ENCODE assay signal across 19 cellular contexts in genomic region chr6:139081485-139081884, GRCh38. TPM values are rescaled to one million over a fixed set of nuclear protein-coding genes. Genes with fewer than 3 reads are reported as not detected.
DNase-seq lines count a peak whose midpoint lies in the region; ATAC-seq, FAIRE-seq and TF ChIP-seq lines count a peak whose summit lies in the region.
"Had no signal": no experiment of that assay in that cellular context is flagged by ENCODE, and none has a peak within 500 bp of the region (broad histone marks: within the 10 kb centered on the region; RNA-seq: fewer than 3 reads in every experiment).

No MANE protein-coding gene starts in this region.

- TF ChIP-seq CTCF in Caco-2 (IDR thresholded peaks at IDR 0.05; ENCODE audit: insufficient read depth in 1 of 2, low read depth in 1 of 2, low read length in 1 of 2, severe bottlenecking in 1 of 2, unreplicated experiment in 1 of 2) (no peak), K562 (IDR thresholded peaks at IDR 0.05 in 2 of 3, conservative IDR thresholded peaks at IDR 0.05 in 1 of 3; ENCODE audit: insufficient read depth in 2 of 3, low read depth in 1 of 3, low read length in 3 of 3) (no peak), neural progenitor cell (IDR thresholded peaks at IDR 0.05) (no peak)

- H3K9me3 ChIP-seq in Caco-2, result no peaks in the 10 kb centered on the region
- H3K9me3 ChIP-seq in GM23248 (ENCODE audit: low read depth), result no peaks in the 10 kb centered on the region
- H3K9me3 ChIP-seq in K562 (replicated peaks; ENCODE audit: control insufficient read depth, insufficient read depth, low read depth, low read length), result no peaks in the 10 kb centered on the region
- H3K9me3 ChIP-seq in neural progenitor cell (ENCODE audit: low read depth), result no peaks in the 10 kb centered on the region
- H3K9me3 ChIP-seq in Karpas-422 (ENCODE audit: low read length), result no peaks in the 10 kb centered on the region
- H3K9me3 ChIP-seq: A549, BE2C had no signal

- 49 to 50% methylated on average over 4 of the region's 4 CpGs for WGBS in GM23248 (ENCODE audit: low coverage in 1 of 2, low lambda C conversion rate in 2 of 2, missing lambda C conversion rate in 2 of 2), 2 experiments
- 0% methylated on average over 4 of the region's 4 CpGs for WGBS in K562 (ENCODE audit: insufficient coverage, low coverage, missing lambda C conversion rate)

- BruUV-seq in Caco-2 (replicated peaks; lab: Mats Ljungman, UMichigan), result no TSS peak
- no TSS peak for BruUV-seq in K562 (replicated peaks; lab: Mats Ljungman, UMichigan)

- H3K27ac Mint-ChIP-seq in Caco-2 (ENCODE audit: unreplicated experiment) (peak overlapping the region; percentile 31), neural progenitor cell (no peak overlapping the region)

- no peak for FAIRE-seq in K562 (lab: Jason Lieb, UNC)
- FAIRE-seq: A549, D721Med, G401.6, GM12891, H54 had no signal

- H3K4me1 ChIP-seq in Caco-2, result peaks cover 23% of the 10 kb centered on the region
- peaks cover 12% of the 10 kb centered on the region for H3K4me1 ChIP-seq in GM23248 (ENCODE audit: insufficient read depth)
- H3K4me1 ChIP-seq in K562 (replicated peaks in 1 of 2; ENCODE audit: control insufficient read depth in 2 of 2, insufficient read depth in 2 of 2, low read length in 2 of 2), result no peaks in the 10 kb centered on the region
- peaks cover 28% of the 10 kb centered on the region for H3K4me1 ChIP-seq in neural progenitor cell
- no peaks in the 10 kb centered on the region for H3K4me1 ChIP-seq in Karpas-422 (ENCODE audit: low read length)
- H3K4me1 ChIP-seq: A549, BE2C had no signal

- no peaks in the 10 kb centered on the region for H3K9me2 ChIP-seq in GM23248 (ENCODE audit: insufficient read depth)
- H3K9me2 ChIP-seq in Karpas-422 (replicated peaks; ENCODE audit: insufficient read depth, low read length), result no peaks in the 10 kb centered on the region

- no peak for DNase-seq in Caco-2
- DNase-seq in GM23248, result peak; percentile 17
- DNase-seq in K562 (ENCODE audit: extremely low read depth in 1 of 4, low spot score in 3 of 4), result no peak
- no peak for DNase-seq in neural progenitor cell (ENCODE audit: low spot score)
- DNase-seq in Karpas-422, result no peak
- DNase-seq in T1000 (lab: John Stamatoyannopoulos, UW), result no peak
- no peak for DNase-seq in activated CD4-positive, alpha-beta T cell treated with anti-CD3 and anti-CD28 coated beads for 48 hours
- DNase-seq: BE2C; CD4-positive, alpha-beta memory T cell; DMS153; DMS79 treated with DMSO at 0.1 percent for 48 hours; EL had no signal

- H3K36me3 ChIP-seq in Caco-2 (ENCODE audit: control insufficient read depth, insufficient read depth, low read length) (no peaks in the 10 kb centered on the region), GM23248 (ENCODE audit: low read depth) (no peaks in the 10 kb centered on the region), K562 (ENCODE audit: control insufficient read depth, insufficient read depth, low read length) (no peaks in the 10 kb centered on the region), neural progenitor cell (no peaks in the 10 kb centered on the region), Karpas-422 (ENCODE audit: insufficient read depth, low read length) (no peaks in the 10 kb centered on the region)
- H3K36me3 ChIP-seq: BE2C had no signal

- H3K9me1 ChIP-seq in K562 (ENCODE audit: control insufficient read depth, insufficient read depth, low read length), result no peaks in the 10 kb centered on the region

- no peak for TF ChIP-seq RAD21 in K562 (CRISPR knock-in tag; conservative IDR thresholded peaks at IDR 0.05 in 1 of 2, IDR thresholded peaks at IDR 0.05 in 1 of 2)

- no peaks in the 10 kb centered on the region for H3K9me3 Mint-ChIP-seq in Caco-2 (ENCODE audit: unreplicated experiment)
- H3K9me3 Mint-ChIP-seq in neural progenitor cell, result peaks cover 3% of the 10 kb centered on the region

- CTCF ChIA-PET in Caco-2 (lab: Charles Lee) (no interaction called here), K562 (lab: Yijun Ruan, JAX; ENCODE audit: low intra/inter-chr PET ratio) (no interaction called here)

- no peak for TF ChIP-seq POLR2A in K562 (conservative IDR thresholded peaks at IDR 0.05)

- H3K4me1 Mint-ChIP-seq in Caco-2 (ENCODE audit: low read depth, unreplicated experiment) (peaks cover 16% of the 10 kb centered on the region), neural progenitor cell (peaks cover 14% of the 10 kb centered on the region)

- no peaks in the 10 kb centered on the region for H3K27me3 ChIP-seq in Caco-2 (replicated peaks; ENCODE audit: control insufficient read depth, insufficient read depth, low read length)
- no peaks in the 10 kb centered on the region for H3K27me3 ChIP-seq in GM23248 (replicated peaks; ENCODE audit: insufficient read depth)
- peaks cover 0 to 4% of the 10 kb centered on the region in 2 experiments; a peak in 2 of 5 replicates for H3K27me3 ChIP-seq in K562 (ENCODE audit: control insufficient read depth in 2 of 2, insufficient read depth in 2 of 2, low read length in 2 of 2)
- H3K27me3 ChIP-seq in neural progenitor cell, result no peaks in the 10 kb centered on the region
- H3K27me3 ChIP-seq in Karpas-422 (ENCODE audit: low read length), result no peaks in the 10 kb centered on the region
- H3K27me3 ChIP-seq: BE2C had no signal

- H3K9ac ChIP-seq in GM23248 (no peak overlapping the region), K562 (ENCODE audit: insufficient read depth in 1 of 2, low read depth in 2 of 2, low read length in 2 of 2) (no peak overlapping the region), neural progenitor cell (no peak overlapping the region), Karpas-422 (ENCODE audit: low read length) (no peak overlapping the region)

- H3K4me3 ChIP-seq in Caco-2 (ENCODE audit: low read depth, low read length) (no peak overlapping the region), GM23248 (no peak overlapping the region), K562 (no peak overlapping the region), neural progenitor cell (no peak overlapping the region), Karpas-422 (ENCODE audit: low read length) (no peak overlapping the region)
- H3K4me3 ChIP-seq: A549 had no signal

- no peak overlapping the region for H3K4me3 Mint-ChIP-seq in Caco-2 (ENCODE audit: unreplicated experiment)
- H3K4me3 Mint-ChIP-seq in neural progenitor cell, result no peak overlapping the region
- H3K4me3 Mint-ChIP-seq: CD4-positive, alpha-beta memory T cell had no signal

- no peak overlapping the region for H3K27ac ChIP-seq in GM23248
- H3K27ac ChIP-seq in K562 (ENCODE audit: extremely low read depth, low read depth, low read length), result no peak overlapping the region
- peak overlapping the region; percentile 55 for H3K27ac ChIP-seq in neural progenitor cell
- no peak overlapping the region for H3K27ac ChIP-seq in Karpas-422 (ENCODE audit: low read length)
- H3K27ac ChIP-seq: A549, C4-2B had no signal

- H4K20me1 ChIP-seq in GM23248 (ENCODE audit: insufficient read depth) (no peaks in the 10 kb centered on the region), K562 (replicated peaks; ENCODE audit: control insufficient read depth, insufficient read depth, low read length) (no peaks in the 10 kb centered on the region), neural progenitor cell (ENCODE audit: low read depth) (no peaks in the 10 kb centered on the region), Karpas-422 (ENCODE audit: insufficient read depth, low read depth, low read length) (no peaks in the 10 kb centered on the region)

- no peaks in the 10 kb centered on the region for H3K79me2 ChIP-seq in GM23248 (ENCODE audit: insufficient read depth)
- H3K79me2 ChIP-seq in K562 (ENCODE audit: control insufficient read depth, insufficient read depth, low read length), result no peaks in the 10 kb centered on the region
- H3K79me2 ChIP-seq in neural progenitor cell (ENCODE audit: low read depth), result no peaks in the 10 kb centered on the region
- H3K79me2 ChIP-seq in Karpas-422 (ENCODE audit: low read length), result no peaks in the 10 kb centered on the region

- POLR2A ChIA-PET in Caco-2 (lab: Charles Lee), result no interaction called here
- POLR2A ChIA-PET in K562 (lab: Yijun Ruan, JAX), result no interaction called here

- H3K4me2 ChIP-seq in GM23248 (ENCODE audit: unreplicated experiment), result no peak overlapping the region
- no peak overlapping the region for H3K4me2 ChIP-seq in K562 (ENCODE audit: insufficient read depth, low read length)
- peak overlapping the region; percentile 30 for H3K4me2 ChIP-seq in neural progenitor cell
- H3K4me2 ChIP-seq in Karpas-422 (ENCODE audit: low read depth, low read length, poor library complexity, severe bottlenecking), result no peak overlapping the region
- H3K4me2 ChIP-seq: A549 had no signal

- in situ Hi-C loops in GM23248 (cut with MboI) (no loop called here), K562 (cut with MboI) (no loop called here)

- ATAC-seq in K562, result no peak
- ATAC-seq: A549, HCT116 had no signal

- TF ChIP-seq EP300 in K562 (IDR thresholded peaks at IDR 0.05; ENCODE audit: low read length), result no peak

- no peaks in the 10 kb centered on the region for H3K27me3 Mint-ChIP-seq in Caco-2 (ENCODE audit: insufficient read depth, unreplicated experiment)
- H3K27me3 Mint-ChIP-seq in neural progenitor cell (ENCODE audit: insufficient read depth, low read depth), result peaks cover 3% of the 10 kb centered on the region

- H3K36me3 Mint-ChIP-seq in Caco-2 (ENCODE audit: insufficient read depth, unreplicated experiment) (no peaks in the 10 kb centered on the region), neural progenitor cell (no peaks in the 10 kb centered on the region)
- H3K36me3 Mint-ChIP-seq: CD4-positive, alpha-beta memory T cell had no signal

- H2AFZ ChIP-seq in GM23248 (no peak overlapping the region), K562 (ENCODE audit: low read depth, low read length) (no peak overlapping the region), neural progenitor cell (replicated peaks) (no peak overlapping the region), Karpas-422 (ENCODE audit: low read length) (no peak overlapping the region)

- H3F3A ChIP-seq in GM23248 (ENCODE audit: insufficient read depth), result no peaks in the 10 kb centered on the region
- H3F3A ChIP-seq in neural progenitor cell (ENCODE audit: low read depth), result peaks cover 17% of the 10 kb centered on the region

- intact Hi-C loops in Caco-2 (cut with micrococcal nuclease; ENCODE audit: unreplicated experiment) (loop anchor here (1.0 kb wide), 1 partner anchor 19 kb away; no protein-coding TSS in a partner anchor), K562 (cut with micrococcal nuclease) (no loop called here)

RNA-seq across cellular contexts. Expression of gene ABRACL, which starts 52.9 kb away (rescaled TPM):
- total RNA-seq in Caco-2 (2022) (90.3 and 90.8 TPM in 2 replicates), K562 (2014; rRNA removed) (0.98 and 1.4 TPM in 2 replicates), K562 (2014; rRNA removed; fragmentation: Illumina TruSeq; extraction: Trizol) (1.9 and 2.1 TPM in 2 replicates), K562 (2015; rRNA removed; fragmentation: Illumina TruSeq; extraction: Trizol) (2.0 and 2.3 TPM in 2 replicates), K562 (2021) (1.4 and 1.5 TPM in 2 replicates), neural progenitor cell (ENCODE audit: low replicate concordance) (134 and 242 TPM in 2 replicates)
- 12.9 and 17.1 TPM in 2 replicates for total RNA-seq in GM23248 (2014; rRNA removed; shearing (Covaris generic))
- polyA plus RNA-seq in GM23248 (2016; fragmentation: Nextera tagmentation; extraction: Ambion mirVana) (37.1 and 38.7 TPM in 2 replicates), K562 (2011; rRNA removed) (3.0 and 6.1 TPM in 2 replicates), K562 (2014; fragmentation: Illumina TruSeq; extraction: Trizol) (1.6 TPM in 2 replicates), K562 (2014; fragmentation: Nextera tagmentation; extraction: Ambion mirVana) (1 to 10 TPM; 3.8 to 5.2 TPM), K562 (2014; rRNA removed) (1.1 and 1.3 TPM in 2 replicates)
- 1.1 TPM in 1 of 2 replicates, not detected in the other for total RNA-seq in K562 (2011; cell fraction: chromatin; rRNA removed; ENCODE audit: low replicate concordance)
- total RNA-seq in K562 (2011; cell fraction: nucleolus; rRNA removed), result not detected in 2 replicates
- not detected in 2 replicates for total RNA-seq in K562 (2011; cell fraction: nucleoplasm; rRNA removed)
- polyA plus RNA-seq in K562 (2011; cell fraction: cytosol; rRNA removed), result 1.2 and 4.4 TPM in 2 replicates
- polyA plus RNA-seq in K562 (2011; cell fraction: nucleus; rRNA removed), result 0.21 and 1.4 TPM in 2 replicates
- polyA plus RNA-seq in K562 (2012), result 3.2 and 3.4 TPM in 2 replicates
- polyA minus RNA-seq in K562 (2011; rRNA and poly(A)+ RNA removed), result 1.4 and 5.4 TPM in 2 replicates
- polyA minus RNA-seq in K562 (2011; cell fraction: cytosol; rRNA and poly(A)+ RNA removed), result 1.7 and 2.8 TPM in 2 replicates
- polyA minus RNA-seq in K562 (2011; cell fraction: nucleus; rRNA and poly(A)+ RNA removed), result 0.89 TPM in 1 of 2 replicates, not detected in the other
- 153 and 219 TPM in 2 replicates for total RNA-seq in Karpas-422 (2014; rRNA removed; shearing (Covaris generic); ENCODE audit: low replicate concordance)

RNA-seq across cellular contexts. Expression of gene HECA, which starts 53.4 kb away (rescaled TPM):
- total RNA-seq in Caco-2 (2022), result 4.9 and 5.2 TPM in 2 replicates
- 17.2 and 22.5 TPM in 2 replicates for total RNA-seq in GM23248 (2014; rRNA removed; shearing (Covaris generic))
- polyA plus RNA-seq in GM23248 (2016; fragmentation: Nextera tagmentation; extraction: Ambion mirVana), result 2.7 and 2.9 TPM in 2 replicates
- 0.62 and 1.7 TPM in 2 replicates for total RNA-seq in K562 (2011; cell fraction: chromatin; rRNA removed; ENCODE audit: low replicate concordance)
- total RNA-seq in K562 (2011; cell fraction: nucleolus; rRNA removed), result 0.92 and 1.0 TPM in 2 replicates
- total RNA-seq in K562 (2011; cell fraction: nucleoplasm; rRNA removed), result 1.0 and 1.6 TPM in 2 replicates
- total RNA-seq in K562 (2014; rRNA removed), result 1.8 TPM in 2 replicates
- total RNA-seq in K562 (2014; rRNA removed; fragmentation: Illumina TruSeq; extraction: Trizol), result 1.2 and 1.5 TPM in 2 replicates
- total RNA-seq in K562 (2015; rRNA removed; fragmentation: Illumina TruSeq; extraction: Trizol), result 0.57 and 0.83 TPM in 2 replicates
- 1.6 and 2.3 TPM in 2 replicates for total RNA-seq in K562 (2021)
- polyA plus RNA-seq in K562 (2011; rRNA removed), result 1.6 and 1.7 TPM in 2 replicates
- 0.64 and 1.0 TPM in 2 replicates for polyA plus RNA-seq in K562 (2011; cell fraction: cytosol; rRNA removed)
- 0.67 and 0.70 TPM in 2 replicates for polyA plus RNA-seq in K562 (2011; cell fraction: nucleus; rRNA removed)
- 0.76 and 2.3 TPM in 2 replicates for polyA plus RNA-seq in K562 (2012)
- 1.1 and 1.7 TPM in 2 replicates for polyA plus RNA-seq in K562 (2014; fragmentation: Illumina TruSeq; extraction: Trizol)
- under 1 TPM; 0.31 to 0.58 TPM for polyA plus RNA-seq in K562 (2014; fragmentation: Nextera tagmentation; extraction: Ambion mirVana)
- polyA plus RNA-seq in K562 (2014; rRNA removed), result 0.77 and 1.1 TPM in 2 replicates
- 3.1 and 3.2 TPM in 2 replicates for polyA minus RNA-seq in K562 (2011; rRNA and poly(A)+ RNA removed)
- 1.3 and 1.9 TPM in 2 replicates for polyA minus RNA-seq in K562 (2011; cell fraction: cytosol; rRNA and poly(A)+ RNA removed)
- polyA minus RNA-seq in K562 (2011; cell fraction: nucleus; rRNA and poly(A)+ RNA removed), result 0.94 and 1.6 TPM in 2 replicates
- 10.3 and 12.7 TPM in 2 replicates for total RNA-seq in neural progenitor cell (ENCODE audit: low replicate concordance)
- 68.8 and 90.8 TPM in 2 replicates for total RNA-seq in Karpas-422 (2014; rRNA removed; shearing (Covaris generic); ENCODE audit: low replicate concordance)
